8 cellular contexts compared by ENCODE assay signal in the genomic region with DNA sequence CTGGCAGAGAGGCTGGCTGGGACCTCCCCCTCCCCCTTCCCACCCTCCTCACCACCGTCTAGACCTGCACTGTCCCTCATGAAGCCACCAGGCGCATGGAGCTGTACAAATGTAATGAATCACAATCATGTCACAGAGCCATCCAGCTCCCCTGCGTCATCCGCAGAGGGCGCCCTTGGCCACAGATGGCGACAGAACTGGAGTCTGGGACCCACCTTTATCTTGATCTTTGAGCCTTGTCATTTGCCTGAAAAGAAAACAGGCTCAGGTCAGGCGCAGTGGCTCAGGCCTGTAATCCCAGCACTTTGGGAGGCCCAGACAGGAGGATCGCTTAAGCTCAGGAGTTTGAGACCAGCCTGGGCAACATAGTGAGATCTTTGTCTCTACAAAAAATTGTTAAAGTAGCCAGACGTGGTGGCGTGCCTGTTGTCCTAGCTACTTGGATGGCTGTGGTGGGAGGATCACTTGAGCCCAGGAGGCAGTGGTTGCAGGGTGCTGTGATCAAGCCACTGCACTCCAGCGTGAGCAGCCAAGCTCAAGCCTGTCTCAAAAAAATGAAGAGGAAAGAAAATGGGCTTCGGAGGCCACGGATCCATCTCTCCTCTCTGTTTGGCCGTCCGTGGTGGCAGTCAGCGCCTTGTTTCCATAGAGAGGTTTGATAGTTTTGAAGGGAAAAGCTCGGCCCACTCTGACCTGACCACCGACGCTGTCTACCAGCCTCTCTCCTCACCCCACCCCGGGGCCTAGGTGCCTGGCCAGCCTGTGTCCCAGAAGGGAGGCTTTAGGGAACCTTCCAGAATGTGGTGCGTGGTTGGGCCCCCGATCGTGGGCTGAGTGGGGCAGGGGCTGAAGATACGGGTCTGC. TPM values are rescaled to one million over a fixed set of nuclear protein-coding genes. Genes with fewer than 3 reads are reported as not detected.
A peak's percentile ranks its signal among the peaks of the same experiment; 100 is the strongest.
DNase-seq lines count a peak whose midpoint lies in the region; ATAC-seq, FAIRE-seq and TF ChIP-seq lines count a peak whose summit lies in the region.

No MANE protein-coding gene starts in this region.

- peaks cover 0 to 12% of the 10 kb centered on the region in 2 donors for H3K4me1 ChIP-seq in kidney (ENCODE audit: control insufficient read depth in 1 of 2, insufficient read depth in 1 of 2, low read depth in 1 of 2, low read length in 2 of 2)

- FAIRE-seq in kidney (lab: Jason Lieb, UNC) = no peak

- DNase-seq in DMS 273 treated with DMSO at 0.1 percent for 48 hours (lab: John Stamatoyannopoulos, UW) (peak; percentile 39), NCI-H2171 treated with DMSO at 0.1 percent for 48 hours (lab: John Stamatoyannopoulos, UW) (peak; percentile 83), kidney (peak; percentile 68), LoVo (ENCODE audit: low spot score) (no peak), kidney glomerular epithelial cell (lab: John Stamatoyannopoulos, UW) (no peak)
- DNase-seq in activated CD4-positive, alpha-beta T cell treated with anti-CD3 and anti-CD28 coated beads, Interleukin-2, amount 50 U/mL, for 48 hours = peak; percentile 43 to 57

- ATAC-seq in GM21529 (IDR thresholded peaks at IDR 0.05; ENCODE audit: unreplicated experiment) (peak; percentile 70), HG02571 (IDR thresholded peaks at IDR 0.05; ENCODE audit: unreplicated experiment) (no peak)

- no peak overlapping the region for H3K27ac ChIP-seq in kidney (ENCODE audit: low read depth in 2 of 2, low read length in 2 of 2)

- intact Hi-C loops in kidney (cut with DNase I) = no loop called here

- no peaks in the 10 kb centered on the region for H3K36me3 ChIP-seq in kidney (ENCODE audit: control insufficient read depth in 1 of 2, insufficient read depth in 2 of 2, low read length in 2 of 2)

- no peak overlapping the region for H3K9ac ChIP-seq in kidney (ENCODE audit: low read length in 2 of 2)

- H3K9me3 ChIP-seq in kidney (ENCODE audit: control insufficient read depth in 1 of 2, low read length in 2 of 2) = no peaks in the 10 kb centered on the region

- peak; percentile 18 for TF ChIP-seq CTCF in kidney (IDR thresholded peaks at IDR 0.05; ENCODE audit: borderline replicate concordance, extremely low read depth, insufficient read depth)

- H3K4me3 ChIP-seq in kidney (ENCODE audit: low read length in 2 of 2) = no peak overlapping the region

RNA-seq across cellular contexts. Expression of a gene that starts 6.2 kb away (rescaled TPM):
- 4.3 TPM for total RNA-seq in kidney
- polyA plus RNA-seq in kidney (ENCODE audit: insufficient read depth, low read depth, low replicate concordance) = 2.3 TPM

RNA-seq across cellular contexts. Expression of a gene that starts 18.4 kb away (rescaled TPM):
- total RNA-seq in kidney = 46.8 TPM
- polyA plus RNA-seq in kidney (ENCODE audit: insufficient read depth, low read depth, low replicate concordance) = 33.7 TPM

RNA-seq across cellular contexts. Expression of a gene that starts 26.7 kb away (rescaled TPM):
- 7.6 TPM for total RNA-seq in kidney
- polyA plus RNA-seq in kidney (ENCODE audit: insufficient read depth, low read depth, low replicate concordance) = 9.0 TPM

RNA-seq across cellular contexts. Expression of a gene that starts 38.6 kb away (rescaled TPM):
- 11.5 TPM for total RNA-seq in kidney
- polyA plus RNA-seq in kidney (ENCODE audit: insufficient read depth, low read depth, low replicate concordance) = 6.1 TPM

Comparison
In these comparisons a context has a peak if more than half of its experiments do, and no peak if none do; other contexts are left out.
1. DNase-seq: peak in DMS 273 treated with DMSO at 0.1 percent for 48 hours (single experiment), NCI-H2171 treated with DMSO at 0.1 percent for 48 hours (single experiment), activated CD4-positive, alpha-beta T cell treated with anti-CD3 and anti-CD28 coated beads, Interleukin-2, amount 50 U/mL, for 48 hours (2 of 2) and kidney (single experiment); none in LoVo (single experiment) and kidney glomerular epithelial cell (single experiment).